In the genomic region with DNA sequence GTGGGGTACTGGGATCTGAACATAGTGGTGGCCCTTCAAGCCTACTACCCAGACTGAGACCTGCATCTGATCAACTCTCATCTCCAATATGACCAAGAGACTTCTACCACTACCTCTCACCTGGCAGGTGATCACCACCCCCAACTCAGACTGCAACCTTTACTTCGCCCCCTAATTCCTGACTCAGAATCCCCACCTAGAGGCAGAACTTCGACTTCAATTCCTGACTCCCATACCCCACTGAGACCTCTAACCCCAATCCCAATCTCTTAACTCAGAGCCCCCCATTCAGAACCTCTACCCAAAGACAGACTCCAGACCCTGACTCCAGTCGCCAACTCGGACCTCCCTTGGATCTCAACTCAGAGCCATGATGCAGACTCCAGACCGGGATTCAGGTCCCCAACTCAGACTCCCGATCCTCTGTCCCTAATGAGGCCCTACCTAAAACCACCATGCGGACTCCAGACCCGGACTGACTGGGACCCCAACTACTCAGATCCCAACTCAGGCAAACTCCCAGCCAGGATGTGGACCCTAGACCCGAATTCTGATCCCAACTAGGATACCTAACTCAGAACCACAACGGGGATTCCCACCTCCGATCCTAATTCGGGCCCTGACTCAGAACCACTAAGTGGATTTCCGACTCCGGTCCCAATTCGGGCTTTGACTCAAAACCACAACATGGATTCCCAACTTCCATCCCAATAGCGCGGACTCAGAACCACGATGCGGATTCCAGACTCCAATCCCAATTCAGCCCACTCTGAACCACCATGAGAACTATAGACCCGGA, we compare ENCODE assay signal across 8 cellular contexts. TPM values are rescaled to one million over a fixed set of nuclear protein-coding genes. Genes with fewer than 3 reads are reported as not detected.
DNase-seq lines count a peak whose midpoint lies in the region; ATAC-seq and TF ChIP-seq lines count a peak whose summit lies in the region.

No MANE protein-coding gene starts in this region.

- intact Hi-C loops in HCT116 (cut with micrococcal nuclease): no loop called here

- CTCF ChIA-PET in HCT116 (lab: Charles Lee): no interaction called here
- CTCF ChIA-PET in activated CD4-positive, alpha-beta memory T cell treated with anti-CD3 and anti-CD28 coated beads, Interleukin-2, amount 10 ng/mL, durations not matched to agents 7 days and 5 days (lab: Charles Lee): no interaction called here

- H3K9me3 ChIP-seq in HCT116 (ENCODE audit: control insufficient read depth in 1 of 2, insufficient read depth in 1 of 2, low read depth in 1 of 2, low read length in 2 of 2) (no peaks in the 10 kb centered on the region), hepatocyte (ENCODE audit: low read depth) (no peaks in the 10 kb centered on the region), smooth muscle cell (replicated peaks; ENCODE audit: low read depth) (no peaks in the 10 kb centered on the region), HAP-1 (no peaks in the 10 kb centered on the region)

- POLR2A ChIA-PET in HCT116 (lab: Charles Lee): interaction anchor here (1.3 kb wide), 1 partner anchor 192 kb away, joined by 4 read pairs; no protein-coding TSS in a partner anchor
- POLR2A ChIA-PET in activated CD4-positive, alpha-beta memory T cell treated with anti-CD3 and anti-CD28 coated beads, Interleukin-2, amount 10 ng/mL, durations not matched to agents 7 days and 5 days (lab: Charles Lee): no interaction called here

- H3K79me2 ChIP-seq in HCT116 (ENCODE audit: insufficient read depth, low read length) (peaks cover 59% of the 10 kb centered on the region), hepatocyte (peaks cover 61% of the 10 kb centered on the region), smooth muscle cell (ENCODE audit: low read depth) (peaks cover 61% of the 10 kb centered on the region)

- no peaks in the 10 kb centered on the region for H3K27me3 Mint-ChIP-seq in activated CD4-positive, alpha-beta memory T cell treated with anti-CD3 and anti-CD28 coated beads, Interleukin-2, amount 10 ng/mL, durations not matched to agents 7 days and 5 days

- no peak for TF ChIP-seq RAD21 in HCT116 (IDR thresholded peaks at IDR 0.05; ENCODE audit: low read depth)

- no peak overlapping the region for H3K27ac Mint-ChIP-seq in activated CD4-positive, alpha-beta memory T cell treated with anti-CD3 and anti-CD28 coated beads, Interleukin-2, amount 10 ng/mL, durations not matched to agents 7 days and 5 days

- H3K4me2 ChIP-seq in HCT116 (ENCODE audit: low read length) (peak overlapping the region; percentile 82), hepatocyte (peak overlapping the region; percentile 74), smooth muscle cell (peak overlapping the region; percentile 83)

- no peak for TF ChIP-seq CTCF in HCT116 (IDR thresholded peaks at IDR 0.05 in 2 of 3, conservative IDR thresholded peaks at IDR 0.05 in 1 of 3; ENCODE audit: borderline replicate concordance in 1 of 3, insufficient read depth in 1 of 3, low read depth in 2 of 3, low read length in 2 of 3)
- no peak for TF ChIP-seq CTCF in hepatocyte (IDR thresholded peaks at IDR 0.05; ENCODE audit: poor library complexity)
- TF ChIP-seq CTCF in smooth muscle cell (IDR thresholded peaks at IDR 0.05; ENCODE audit: borderline replicate concordance, insufficient read depth, poor library complexity, severe bottlenecking): no peak

- no peak for TF ChIP-seq POLR2A in HCT116 (IDR thresholded peaks at IDR 0.05; ENCODE audit: borderline replicate concordance, extremely low read depth, insufficient read depth, insufficient read length)

- RAD21 ChIA-PET in HCT116 (lab: Charles Lee; ENCODE audit: low non-redundant PET in 1 of 2, low total read pairs in 2 of 2, uncharacterized antibody in 2 of 2, unreplicated experiment in 2 of 2): no interaction called here

- H3K9me3 Mint-ChIP-seq in activated CD4-positive, alpha-beta memory T cell treated with anti-CD3 and anti-CD28 coated beads, Interleukin-2, amount 10 ng/mL, durations not matched to agents 7 days and 5 days: no peaks in the 10 kb centered on the region

- peaks cover 11% of the 10 kb centered on the region for H3K4me1 Mint-ChIP-seq in activated CD4-positive, alpha-beta memory T cell treated with anti-CD3 and anti-CD28 coated beads, Interleukin-2, amount 10 ng/mL, durations not matched to agents 7 days and 5 days

- no peak for ATAC-seq in HCT116
- ATAC-seq in HG02759 (IDR thresholded peaks at IDR 0.05; ENCODE audit: unreplicated experiment): no peak

- H3K36me3 ChIP-seq in HCT116 (ENCODE audit: control insufficient read depth in 1 of 2, insufficient read depth in 2 of 2, low read length in 2 of 2) (no peaks in the 10 kb centered on the region), hepatocyte (replicated peaks; ENCODE audit: insufficient read depth, low read depth) (no peaks in the 10 kb centered on the region), smooth muscle cell (ENCODE audit: low read depth) (no peaks in the 10 kb centered on the region), HAP-1 (replicated peaks) (no peaks in the 10 kb centered on the region)

- H3K27ac ChIP-seq in HCT116 (ENCODE audit: low read depth, low read length) (peak overlapping the region; percentile 57; the same call in 1 of the 2 replicates), hepatocyte (peak overlapping the region; percentile 79), smooth muscle cell (ENCODE audit: low read depth) (no peak overlapping the region)

- H3K27me3 ChIP-seq in HCT116 (ENCODE audit: insufficient read depth, low read length) (no peaks in the 10 kb centered on the region), hepatocyte (no peaks in the 10 kb centered on the region), smooth muscle cell (ENCODE audit: low read depth) (no peaks in the 10 kb centered on the region), HAP-1 (ENCODE audit: low read depth) (no peaks in the 10 kb centered on the region)

- no peak overlapping the region for H2AFZ ChIP-seq in HCT116 (ENCODE audit: low read depth, low read length, poor library complexity, severe bottlenecking)
- H2AFZ ChIP-seq in hepatocyte: no peak overlapping the region
- no peak overlapping the region for H2AFZ ChIP-seq in smooth muscle cell (ENCODE audit: low read depth)

- H3K9ac ChIP-seq in HCT116 (ENCODE audit: low read length) (peak overlapping the region; percentile 83), smooth muscle cell (ENCODE audit: low read depth) (peak overlapping the region; percentile 89)

- peaks cover 0 to 23% of the 10 kb centered on the region in 2 experiments; a peak in 2 of 4 replicates for H3K4me1 ChIP-seq in HCT116 (ENCODE audit: control insufficient read depth in 1 of 2, insufficient read depth in 2 of 2, low read length in 2 of 2)
- H3K4me1 ChIP-seq in hepatocyte (ENCODE audit: insufficient read depth): peaks cover 40% of the 10 kb centered on the region
- H3K4me1 ChIP-seq in smooth muscle cell (ENCODE audit: low read depth): peaks cover 31% of the 10 kb centered on the region
- no peaks in the 10 kb centered on the region for H3K4me1 ChIP-seq in HAP-1

- BruUV-seq in HCT116 (replicated peaks; lab: Mats Ljungman, UMichigan): no TSS peak

- H3K4me3 ChIP-seq in HCT116 (replicated peaks in 1 of 2; ENCODE audit: low read depth in 1 of 2, low read length in 2 of 2): peak overlapping the region; percentile 71 to 73
- H3K4me3 ChIP-seq in hepatocyte: peak overlapping the region; percentile 69
- peak overlapping the region; percentile 61 for H3K4me3 ChIP-seq in smooth muscle cell
- H3K4me3 ChIP-seq in HAP-1: no peak overlapping the region

- H4K20me1 ChIP-seq in HCT116 (ENCODE audit: insufficient read depth) (no peaks in the 10 kb centered on the region), hepatocyte (ENCODE audit: insufficient read depth, poor library complexity, severe bottlenecking) (peaks cover 59% of the 10 kb centered on the region), smooth muscle cell (ENCODE audit: low read depth) (peaks cover 60% of the 10 kb centered on the region)

- WGBS in hepatocyte (ENCODE audit: low lambda C conversion rate, missing lambda C conversion rate): 54% methylated on average over 20 of the region's 20 CpGs
- WGBS in smooth muscle cell (ENCODE audit: low lambda C conversion rate): 40% methylated on average over 20 of the region's 20 CpGs

- DNase-seq in HCT116 (ENCODE audit: low read depth, low spot score): no peak
- no peak for DNase-seq in activated CD4-positive, alpha-beta memory T cell treated with anti-CD3 and anti-CD28 coated beads, Interleukin-2, amount 10 ng/mL, durations not matched to agents 7 days and 5 days
- DNase-seq in hepatocyte (ENCODE audit: low spot score): no peak
- no peak for DNase-seq in smooth muscle cell (lab: John Stamatoyannopoulos, UW; ENCODE audit: unreplicated experiment)
- DNase-seq in HAP-1 (ENCODE audit: low spot score in 2 of 2): no peak
- no peak for DNase-seq in C1 segment of cervical spinal cord (lab: John Stamatoyannopoulos, UW)
- no peak for DNase-seq in cerebellar nuclear complex (lab: John Stamatoyannopoulos, UW)

- H3K9me2 ChIP-seq in HCT116 (ENCODE audit: insufficient read depth) (no peaks in the 10 kb centered on the region), hepatocyte (replicated peaks; ENCODE audit: insufficient read depth) (no peaks in the 10 kb centered on the region)

- H3K36me3 Mint-ChIP-seq in activated CD4-positive, alpha-beta memory T cell treated with anti-CD3 and anti-CD28 coated beads, Interleukin-2, amount 10 ng/mL, durations not matched to agents 7 days and 5 days (ENCODE audit: low read depth): no peaks in the 10 kb centered on the region

- peak overlapping the region; percentile 79 for H3K4me3 Mint-ChIP-seq in activated CD4-positive, alpha-beta memory T cell treated with anti-CD3 and anti-CD28 coated beads, Interleukin-2, amount 10 ng/mL, durations not matched to agents 7 days and 5 days

- in situ Hi-C loops in HAP-1 (cut with MboI; ENCODE audit: low sequenced_read_pairs): no loop called here

- H3F3A ChIP-seq in smooth muscle cell (ENCODE audit: low read depth): peaks cover 15% of the 10 kb centered on the region

TF ChIP-seq in HCT116, 20 proteins besides CTCF, POLR2A, EP300 and RAD21 (continues in another document):
- TF ChIP-seq CBX3 (IDR thresholded peaks at IDR 0.05; ENCODE audit: low read depth) (no peak), TCF7L2 (IDR thresholded peaks at IDR 0.05; ENCODE audit: borderline replicate concordance, extremely low read depth, insufficient read depth, insufficient read length) (no peak), SP1 (IDR thresholded peaks at IDR 0.05; ENCODE audit: low read depth) (no peak), FOSL1 (IDR thresholded peaks at IDR 0.05; ENCODE audit: low read depth) (no peak), POLR2AphosphoS5 (IDR thresholded peaks at IDR 0.05; ENCODE audit: low read depth, low read length) (no peak), JUND (IDR thresholded peaks at IDR 0.05) (no peak), EGR1 (IDR thresholded peaks at IDR 0.05; ENCODE audit: low read depth) (no peak), SIN3A (IDR thresholded peaks at IDR 0.05; ENCODE audit: low read depth) (no peak)

RNA-seq across cellular contexts. Expression of a gene that starts 1.2 kb away (rescaled TPM):
- total RNA-seq in HCT116 (2021; ENCODE audit: unreplicated experiment) (1.1 TPM), hepatocyte (6.6 and 7.9 TPM in 2 replicates), smooth muscle cell (9.8 and 12.3 TPM in 2 replicates)
- 0.09 and 0.11 TPM in 2 replicates for polyA plus RNA-seq in HCT116 (2012)
- under 1 TPM; 0.25 to 0.28 TPM for total RNA-seq in activated CD4-positive, alpha-beta memory T cell treated with anti-CD3 and anti-CD28 coated beads, Interleukin-2, amount 10 ng/mL, durations not matched to agents 7 days and 5 days
- polyA plus RNA-seq in hepatocyte (3.1 and 4.0 TPM in 2 replicates), smooth muscle cell (1.6 and 4.6 TPM in 2 replicates)
